25 cellular contexts compared by ENCODE assay signal in the genomic region with DNA sequence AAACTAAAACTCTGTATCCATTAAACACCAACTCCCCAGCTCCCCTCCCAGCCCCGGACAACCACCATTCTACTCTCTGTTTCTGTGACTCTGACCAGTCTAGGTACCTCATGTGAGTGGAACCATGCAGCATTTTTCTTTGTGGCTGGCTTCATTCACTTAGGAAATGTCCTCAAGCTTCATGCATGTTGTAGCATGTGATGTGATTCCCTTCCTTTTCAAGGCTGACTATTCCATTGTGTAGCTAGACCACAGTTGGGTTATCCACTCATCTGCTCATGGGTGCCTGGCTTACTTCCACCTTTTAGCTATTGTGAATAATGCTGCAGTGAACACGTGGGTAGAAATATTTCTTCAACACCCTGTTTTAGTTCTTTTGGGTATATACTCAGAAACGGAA.
"Had no signal": no experiment of that assay in that cellular context is flagged by ENCODE, and none has a peak within 500 bp of the region (broad histone marks: within the 10 kb centered on the region; RNA-seq: fewer than 3 reads in every experiment).

No MANE protein-coding gene starts in this region.

- H3K27me3 Mint-ChIP-seq: activated B cell treated with CpG ODN at 0.5 μM for 24 hours; activated CD8-positive, alpha-beta T cell treated with anti-CD3 and anti-CD28 coated beads for 36 hours; activated T-helper 17 cell treated with anti-CD3 and anti-CD28 coated beads, Interleukin-2, amount 50 U/mL, for 72 hours; central memory CD8-positive, alpha-beta T cell; dendritic cell treated with granulocyte-macrophage colony-stimulating factor and Interleukin-4, amounts not matched to agents 40 ng/mL and 50 ng/mL, for 4 days; naive B cell; stimulated activated memory B cell treated with anti-CD40 and anti-IgM and Interleukin-4, amounts not matched to agents 10 μg/mL and 1 μg/mL and 100 μg/mL, for 72 hours; stimulated activated naive CD8-positive, alpha-beta T cell treated with anti-CD3 and anti-CD28 coated beads, Interleukin-15, amount 100 ng/mL, for 72 hours; T-cell had no signal

- H3K27ac Mint-ChIP-seq: activated B cell treated with CpG ODN at 0.5 μM for 24 hours; dendritic cell treated with granulocyte-macrophage colony-stimulating factor and Interleukin-4, amounts not matched to agents 40 ng/mL and 50 ng/mL, for 4 days; stimulated activated memory B cell treated with anti-CD40 and anti-IgM and Interleukin-4, amounts not matched to agents 10 μg/mL and 1 μg/mL and 100 μg/mL, for 72 hours had no signal

- H3K4me1 Mint-ChIP-seq: activated B cell treated with CpG ODN at 0.5 μM for 24 hours; activated T-helper 17 cell treated with anti-CD3 and anti-CD28 coated beads, Interleukin-2, amount 50 U/mL, for 72 hours; stimulated activated memory B cell treated with anti-CD40 and anti-IgM and Interleukin-4, amounts not matched to agents 10 μg/mL and 1 μg/mL and 100 μg/mL, for 72 hours had no signal

- DNase-seq: activated B cell treated with CpG ODN at 0.5 μM for 24 hours; activated CD4-positive, alpha-beta T cell treated with anti-CD3 and anti-CD28 coated beads, Interleukin-2, amount 50 U/mL, for 1 hour; activated CD8-positive, alpha-beta T cell treated with anti-CD3 and anti-CD28 coated beads for 36 hours; activated gamma-delta T cell treated with Interleukin-2 at 50 U/mL for 16 hours; activated T-cell treated with anti-CD3 and anti-CD28 coated beads, Interleukin-2, amount 50 U/mL, for 4 hours; foreskin fibroblast; heart right ventricle; left ventricle myocardium superior; naive B cell; nephron progenitor cell; retina; stimulated activated CD4-positive, alpha-beta T cell treated with anti-CD3 and anti-CD28 coated beads, Interleukin-4, amount 100 ng/mL, for 24 hours; stimulated activated naive CD8-positive, alpha-beta T cell treated with anti-CD3 and anti-CD28 coated beads, Interleukin-15, amount 100 ng/mL, for 72 hours; T-cell; tibial artery had no signal

- H3K4me3 Mint-ChIP-seq: activated B cell treated with CpG ODN at 0.5 μM for 24 hours; activated CD8-positive, alpha-beta T cell treated with anti-CD3 and anti-CD28 coated beads for 36 hours; activated T-cell treated with anti-CD3 and anti-CD28 coated beads, Interleukin-2, amount 50 U/mL, for 4 hours; activated T-helper 17 cell treated with anti-CD3 and anti-CD28 coated beads, Interleukin-2, amount 50 U/mL, for 72 hours; central memory CD8-positive, alpha-beta T cell; dendritic cell treated with granulocyte-macrophage colony-stimulating factor and Interleukin-4, amounts not matched to agents 40 ng/mL and 50 ng/mL, for 4 days; naive B cell; nephron progenitor cell; stimulated activated memory B cell treated with anti-CD40 and anti-IgM and Interleukin-4, amounts not matched to agents 10 μg/mL and 1 μg/mL and 100 μg/mL, for 72 hours; stimulated activated naive CD8-positive, alpha-beta T cell treated with anti-CD3 and anti-CD28 coated beads, Interleukin-15, amount 100 ng/mL, for 72 hours; T-cell; T-helper 2 cell treated with Interferon-gamma antibody and Interleukin-4, amounts not matched to agents 5 μg/mL and 100 μg/mL, for 36 hours had no signal

- H3K27me3 ChIP-seq: breast epithelium, heart right ventricle, neutrophil, suprapubic skin, tibial artery had no signal

- ATAC-seq: activated CD8-positive, alpha-beta T cell treated with anti-CD3 and anti-CD28 coated beads for 36 hours; activated naive CD4-positive, alpha-beta T cell treated with anti-CD3 and anti-CD28 coated beads, Interleukin-2, amount 50 U/mL, for 72 hours; activated T-cell treated with anti-CD3 and anti-CD28 coated beads, Interleukin-2, amount 50 U/mL, for 4 hours; activated T-helper 17 cell treated with anti-CD3 and anti-CD28 coated beads, Interleukin-2, amount 50 U/mL, for 72 hours; stimulated activated memory B cell treated with anti-CD40 and anti-IgM and Interleukin-4, amounts not matched to agents 10 μg/mL and 1 μg/mL and 100 μg/mL, for 72 hours; stimulated activated naive CD8-positive, alpha-beta T cell treated with anti-CD3 and anti-CD28 coated beads, Interleukin-15, amount 100 ng/mL, for 72 hours; T-cell had no signal

- H3K4me1 ChIP-seq: breast epithelium, heart right ventricle, suprapubic skin, tibial artery had no signal

- H3K4me3 ChIP-seq: breast epithelium, heart right ventricle, skin epidermis, suprapubic skin, tibial artery had no signal

- H3K27ac ChIP-seq: breast epithelium, heart right ventricle, neutrophil, suprapubic skin, tibial artery had no signal

- H3K9me3 Mint-ChIP-seq: activated B cell treated with CpG ODN at 0.5 μM for 24 hours; activated CD8-positive, alpha-beta T cell treated with anti-CD3 and anti-CD28 coated beads for 36 hours; activated naive CD4-positive, alpha-beta T cell treated with anti-CD3 and anti-CD28 coated beads, Interleukin-2, amount 50 U/mL, for 72 hours; activated T-cell treated with anti-CD3 and anti-CD28 coated beads, Interleukin-2, amount 50 U/mL, for 4 hours; activated T-helper 17 cell treated with anti-CD3 and anti-CD28 coated beads, Interleukin-2, amount 50 U/mL, for 72 hours; central memory CD8-positive, alpha-beta T cell; dendritic cell treated with granulocyte-macrophage colony-stimulating factor and Interleukin-4, amounts not matched to agents 40 ng/mL and 50 ng/mL, for 4 days; naive B cell; nephron progenitor cell; stimulated activated memory B cell treated with anti-CD40 and anti-IgM and Interleukin-4, amounts not matched to agents 10 μg/mL and 1 μg/mL and 100 μg/mL, for 72 hours; stimulated activated naive CD8-positive, alpha-beta T cell treated with anti-CD3 and anti-CD28 coated beads, Interleukin-15, amount 100 ng/mL, for 72 hours; T-cell; T-helper 2 cell treated with Interferon-gamma antibody and Interleukin-4, amounts not matched to agents 5 μg/mL and 100 μg/mL, for 36 hours had no signal

- H3K9me3 ChIP-seq: breast epithelium, heart right ventricle, neutrophil, suprapubic skin, tibial artery had no signal
